ENCODE assay signal across 1 cellular context in the genomic region with DNA sequence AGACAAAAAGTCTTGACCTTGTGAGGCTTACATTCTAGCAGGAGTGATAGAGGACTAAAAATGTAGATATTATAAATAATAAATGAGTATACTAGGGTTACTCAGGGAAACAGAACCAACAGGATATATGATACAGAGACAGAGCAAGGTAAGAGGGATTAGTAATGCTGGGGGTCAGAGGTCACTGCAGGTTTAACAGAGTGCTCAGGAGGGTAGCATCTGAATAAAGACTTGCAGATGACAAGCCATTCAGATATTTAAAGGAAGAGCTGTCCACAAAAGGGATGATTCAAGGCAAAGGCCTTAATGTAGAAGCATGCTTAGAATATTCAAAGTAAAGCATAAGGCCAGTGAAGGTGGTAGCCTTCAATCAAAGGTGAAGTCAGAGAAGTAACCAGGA.
TF ChIP-seq lines count a peak whose summit lies in the region.

No MANE protein-coding gene starts in this region.

TF ChIP-seq in WTC11, 78 proteins besides CTCF, POLR2A, EP300 and RAD21 (continued from another document):
- TF ChIP-seq, protein P1, sequence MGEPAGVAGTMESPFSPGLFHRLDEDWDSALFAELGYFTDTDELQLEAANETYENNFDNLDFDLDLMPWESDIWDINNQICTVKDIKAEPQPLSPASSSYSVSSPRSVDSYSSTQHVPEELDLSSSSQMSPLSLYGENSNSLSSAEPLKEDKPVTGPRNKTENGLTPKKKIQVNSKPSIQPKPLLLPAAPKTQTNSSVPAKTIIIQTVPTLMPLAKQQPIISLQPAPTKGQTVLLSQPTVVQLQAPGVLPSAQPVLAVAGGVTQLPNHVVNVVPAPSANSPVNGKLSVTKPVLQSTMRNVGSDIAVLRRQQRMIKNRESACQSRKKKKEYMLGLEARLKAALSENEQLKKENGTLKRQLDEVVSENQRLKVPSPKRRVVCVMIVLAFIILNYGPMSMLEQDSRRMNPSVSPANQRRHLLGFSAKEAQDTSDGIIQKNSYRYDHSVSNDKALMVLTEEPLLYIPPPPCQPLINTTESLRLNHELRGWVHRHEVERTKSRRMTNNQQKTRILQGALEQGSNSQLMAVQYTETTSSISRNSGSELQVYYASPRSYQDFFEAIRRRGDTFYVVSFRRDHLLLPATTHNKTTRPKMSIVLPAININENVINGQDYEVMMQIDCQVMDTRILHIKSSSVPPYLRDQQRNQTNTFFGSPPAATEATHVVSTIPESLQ (CRISPR knock-in tag; IDR thresholded peaks at IDR 0.05), result no peak
- TF ChIP-seq, protein P2, sequence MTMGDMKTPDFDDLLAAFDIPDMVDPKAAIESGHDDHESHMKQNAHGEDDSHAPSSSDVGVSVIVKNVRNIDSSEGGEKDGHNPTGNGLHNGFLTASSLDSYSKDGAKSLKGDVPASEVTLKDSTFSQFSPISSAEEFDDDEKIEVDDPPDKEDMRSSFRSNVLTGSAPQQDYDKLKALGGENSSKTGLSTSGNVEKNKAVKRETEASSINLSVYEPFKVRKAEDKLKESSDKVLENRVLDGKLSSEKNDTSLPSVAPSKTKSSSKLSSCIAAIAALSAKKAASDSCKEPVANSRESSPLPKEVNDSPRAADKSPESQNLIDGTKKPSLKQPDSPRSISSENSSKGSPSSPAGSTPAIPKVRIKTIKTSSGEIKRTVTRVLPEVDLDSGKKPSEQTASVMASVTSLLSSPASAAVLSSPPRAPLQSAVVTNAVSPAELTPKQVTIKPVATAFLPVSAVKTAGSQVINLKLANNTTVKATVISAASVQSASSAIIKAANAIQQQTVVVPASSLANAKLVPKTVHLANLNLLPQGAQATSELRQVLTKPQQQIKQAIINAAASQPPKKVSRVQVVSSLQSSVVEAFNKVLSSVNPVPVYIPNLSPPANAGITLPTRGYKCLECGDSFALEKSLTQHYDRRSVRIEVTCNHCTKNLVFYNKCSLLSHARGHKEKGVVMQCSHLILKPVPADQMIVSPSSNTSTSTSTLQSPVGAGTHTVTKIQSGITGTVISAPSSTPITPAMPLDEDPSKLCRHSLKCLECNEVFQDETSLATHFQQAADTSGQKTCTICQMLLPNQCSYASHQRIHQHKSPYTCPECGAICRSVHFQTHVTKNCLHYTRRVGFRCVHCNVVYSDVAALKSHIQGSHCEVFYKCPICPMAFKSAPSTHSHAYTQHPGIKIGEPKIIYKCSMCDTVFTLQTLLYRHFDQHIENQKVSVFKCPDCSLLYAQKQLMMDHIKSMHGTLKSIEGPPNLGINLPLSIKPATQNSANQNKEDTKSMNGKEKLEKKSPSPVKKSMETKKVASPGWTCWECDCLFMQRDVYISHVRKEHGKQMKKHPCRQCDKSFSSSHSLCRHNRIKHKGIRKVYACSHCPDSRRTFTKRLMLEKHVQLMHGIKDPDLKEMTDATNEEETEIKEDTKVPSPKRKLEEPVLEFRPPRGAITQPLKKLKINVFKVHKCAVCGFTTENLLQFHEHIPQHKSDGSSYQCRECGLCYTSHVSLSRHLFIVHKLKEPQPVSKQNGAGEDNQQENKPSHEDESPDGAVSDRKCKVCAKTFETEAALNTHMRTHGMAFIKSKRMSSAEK (CRISPR knock-in tag; IDR thresholded peaks at IDR 0.05; ENCODE audit: borderline replicate concordance), result no peak
- TF ChIP-seq TCF7 (CRISPR knock-in tag; IDR thresholded peaks at IDR 0.05; ENCODE audit: low read depth) (no peak), HMGA2 (CRISPR knock-in tag; IDR thresholded peaks at IDR 0.05) (no peak), GTF2I (CRISPR knock-in tag; conservative IDR thresholded peaks at IDR 0.05) (no peak), ZNF138 (CRISPR knock-in tag; conservative IDR thresholded peaks at IDR 0.05) (no peak)
- TF ChIP-seq, protein P3, sequence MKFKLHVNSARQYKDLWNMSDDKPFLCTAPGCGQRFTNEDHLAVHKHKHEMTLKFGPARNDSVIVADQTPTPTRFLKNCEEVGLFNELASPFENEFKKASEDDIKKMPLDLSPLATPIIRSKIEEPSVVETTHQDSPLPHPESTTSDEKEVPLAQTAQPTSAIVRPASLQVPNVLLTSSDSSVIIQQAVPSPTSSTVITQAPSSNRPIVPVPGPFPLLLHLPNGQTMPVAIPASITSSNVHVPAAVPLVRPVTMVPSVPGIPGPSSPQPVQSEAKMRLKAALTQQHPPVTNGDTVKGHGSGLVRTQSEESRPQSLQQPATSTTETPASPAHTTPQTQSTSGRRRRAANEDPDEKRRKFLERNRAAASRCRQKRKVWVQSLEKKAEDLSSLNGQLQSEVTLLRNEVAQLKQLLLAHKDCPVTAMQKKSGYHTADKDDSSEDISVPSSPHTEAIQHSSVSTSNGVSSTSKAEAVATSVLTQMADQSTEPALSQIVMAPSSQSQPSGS (CRISPR knock-in tag; IDR thresholded peaks at IDR 0.05; ENCODE audit: borderline replicate concordance, low read depth), result no peak
TF ChIP-seq in WTC11: peak in this region for 0.
